ENCODE assay signal across 3 cellular contexts in genomic region chr19:11596156-11596555, GRCh38.
TF ChIP-seq lines count a peak whose summit lies in the region.

No MANE protein-coding gene starts in this region.

TF ChIP-seq in IMR-90, 13 proteins besides CTCF, POLR2A, EP300 and RAD21:
- TF ChIP-seq RFX5 (IDR thresholded peaks at IDR 0.05; ENCODE audit: low read depth, low read length) = no peak

TF ChIP-seq in K562, 482 proteins besides CTCF, POLR2A, EP300 and RAD21:
- no peak for TF ChIP-seq SMARCA5 (IDR thresholded peaks at IDR 0.05)
- TF ChIP-seq BRF1 (IDR thresholded peaks at IDR 0.05; ENCODE audit: borderline replicate concordance, extremely low read depth, insufficient read length) = no peak
- 0 out of 2 replicates have a peak, but pooled peaks have one; percentile 20 for TF ChIP-seq CEBPG (CRISPR knock-in tag; IDR thresholded peaks at IDR 0.05)
- no peak for TF ChIP-seq CEBPG (tag; conservative IDR thresholded peaks at IDR 0.05 in 1 of 2, IDR thresholded peaks at IDR 0.05 in 1 of 2)
- TF ChIP-seq ZNF146 (CRISPR knock-in tag; IDR thresholded peaks at IDR 0.05; ENCODE audit: unreplicated experiment) = no peak
- TF ChIP-seq TEAD4 (IDR thresholded peaks at IDR 0.05; ENCODE audit: low read length) = no peak
- TF ChIP-seq TEAD4 (CRISPR knock-in tag; IDR thresholded peaks at IDR 0.05; ENCODE audit: borderline replicate concordance) = 0 out of 2 replicates have a peak, but pooled peaks have one; percentile 50

TF ChIP-seq in SK-N-SH treated with all-trans-retinoic acid at 6 μM for 48 hours, 23 proteins besides CTCF, POLR2A, EP300 and RAD21:
- TF ChIP-seq CREB5 (CRISPR knock-in tag; IDR thresholded peaks at IDR 0.05; ENCODE audit: low read depth) (no peak), TOX (CRISPR knock-in tag; IDR thresholded peaks at IDR 0.05; ENCODE audit: borderline replicate concordance) (no peak)
